8 cellular contexts compared by ENCODE assay signal in the genomic region with DNA sequence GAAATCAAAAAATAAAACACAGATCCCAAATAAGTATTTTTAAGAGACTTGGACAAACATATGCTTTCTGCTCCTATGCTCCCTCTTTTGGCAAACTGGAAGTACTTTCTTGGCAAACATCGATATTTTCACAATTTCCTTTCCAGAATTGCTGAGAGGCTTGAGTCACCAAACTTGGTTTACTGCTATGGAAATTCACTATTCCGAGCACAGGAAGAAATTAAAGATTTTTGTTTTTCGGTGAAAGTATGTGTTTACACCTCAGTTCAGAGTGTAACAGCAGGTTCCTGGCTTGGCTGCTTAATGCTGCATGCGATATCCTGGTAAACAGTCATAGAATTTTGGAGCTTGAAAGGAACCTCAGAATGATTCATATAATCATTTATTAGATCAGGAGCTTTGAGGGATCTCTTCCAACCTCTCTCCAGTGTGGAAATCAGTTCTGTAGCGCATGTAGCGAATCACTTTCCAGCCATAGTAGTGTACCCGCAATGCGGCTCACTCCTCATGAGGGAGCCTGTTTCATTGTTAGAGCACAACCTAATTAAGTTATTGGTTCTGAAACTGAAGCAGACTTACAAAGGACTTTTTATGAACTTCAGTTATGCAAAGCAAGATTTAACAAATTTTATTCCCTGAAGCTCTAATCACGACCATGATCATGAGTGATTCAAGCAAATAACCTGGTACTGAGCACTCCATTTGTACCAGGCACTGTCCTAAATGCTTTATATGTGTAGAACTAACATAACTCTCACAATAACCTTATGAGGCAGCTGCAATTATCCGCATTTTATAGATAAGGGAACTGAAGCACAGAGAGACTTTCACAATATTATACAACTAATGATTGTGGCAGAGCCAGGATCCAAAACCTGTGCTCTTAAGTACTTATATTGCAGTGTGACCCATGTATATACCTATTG. TPM values are rescaled to one million over a fixed set of nuclear protein-coding genes. Genes with fewer than 3 reads are reported as not detected.
DNase-seq lines count a peak whose midpoint lies in the region; ATAC-seq and TF ChIP-seq lines count a peak whose summit lies in the region.

No MANE protein-coding gene starts in this region.

- peaks cover 6 to 16% of the 10 kb centered on the region in 2 donors for H3K27me3 Mint-ChIP-seq in effector memory CD8-positive, alpha-beta T cell

- ATAC-seq in RWPE2 (ENCODE audit: low read depth) (peak; percentile 55), GM21526 (IDR thresholded peaks at IDR 0.05; ENCODE audit: low FRiP score, unreplicated experiment) (no peak)
- no peak for ATAC-seq in effector memory CD8-positive, alpha-beta T cell (replicated peaks)

- DNase-seq in HCEC 1CT, result peak; percentile 93
- no peak for DNase-seq in RWPE2 (ENCODE audit: low spot score)
- DNase-seq in fibroblast of the aortic adventitia (ENCODE audit: low read depth), result peak; percentile 94
- peak; percentile 78 for DNase-seq in pons (ENCODE audit: low spot score)
- no peak for DNase-seq in effector memory CD8-positive, alpha-beta T cell
- DNase-seq in GM10266 (ENCODE audit: extremely low spot score), result no peak
- no peak for DNase-seq in HuH-7.5 (ENCODE audit: low spot score)

- peaks cover 23% of the 10 kb centered on the region for H3K4me1 ChIP-seq in RWPE2 (ENCODE audit: insufficient read depth, poor library complexity, severe bottlenecking)

- no peak overlapping the region for H3K4me3 Mint-ChIP-seq in effector memory CD8-positive, alpha-beta T cell

- peaks cover 9% of the 10 kb centered on the region for H3K36me3 Mint-ChIP-seq in effector memory CD8-positive, alpha-beta T cell (ENCODE audit: insufficient read depth)

- H3K9me3 ChIP-seq in RWPE2 (ENCODE audit: severe bottlenecking), result no peaks in the 10 kb centered on the region

- no peaks in the 10 kb centered on the region for H3K27me3 ChIP-seq in RWPE2 (ENCODE audit: insufficient read depth, poor library complexity, severe bottlenecking)

- peak; percentile 92 for TF ChIP-seq CTCF in RWPE2 (IDR thresholded peaks at IDR 0.05; ENCODE audit: poor library complexity, severe bottlenecking)
- peak; percentile 79 for TF ChIP-seq CTCF in fibroblast of the aortic adventitia (IDR thresholded peaks at IDR 0.05; ENCODE audit: insufficient read depth, low read length)
- no peak for TF ChIP-seq CTCF in GM10266 (IDR thresholded peaks at IDR 0.05; ENCODE audit: control insufficient read depth, insufficient read depth, low read depth, missing control alignments)

- H3K27ac ChIP-seq in RWPE2 (ENCODE audit: poor library complexity, severe bottlenecking), result peak overlapping the region; percentile 88

- H3K9me3 Mint-ChIP-seq in effector memory CD8-positive, alpha-beta T cell, result no peaks in the 10 kb centered on the region

- no peak overlapping the region for H3K4me3 ChIP-seq in RWPE2 (ENCODE audit: severe bottlenecking)
- peak overlapping the region; percentile 49 for H3K4me3 ChIP-seq in fibroblast of the aortic adventitia (ENCODE audit: low read depth, low read length)

- H3K27ac Mint-ChIP-seq in effector memory CD8-positive, alpha-beta T cell, result no peak overlapping the region

- no peaks in the 10 kb centered on the region for H3K4me1 Mint-ChIP-seq in effector memory CD8-positive, alpha-beta T cell (ENCODE audit: low read depth in 2 of 2)

- H3K36me3 ChIP-seq in RWPE2 (ENCODE audit: low read depth), result peaks cover 3% of the 10 kb centered on the region; the same call in 1 of the 2 replicates

RNA-seq across cellular contexts. Expression of a gene that starts 56.4 kb away (rescaled TPM):
- total RNA-seq in fibroblast of the aortic adventitia (ENCODE audit: low replicate concordance), result 99.7 and 139 TPM in 2 replicates

Comparison
In these comparisons a context has a peak if more than half of its experiments do, and no peak if none do; other contexts are left out.
1. DNase-seq: peak in HCEC 1CT (single experiment), fibroblast of the aortic adventitia (single experiment) and pons (single experiment); none in RWPE2 (single experiment), effector memory CD8-positive, alpha-beta T cell (0 of 3), GM10266 (single experiment) and HuH-7.5 (single experiment).